Comparison of ENCODE assay signal across 18 cellular contexts in the genomic region with DNA sequence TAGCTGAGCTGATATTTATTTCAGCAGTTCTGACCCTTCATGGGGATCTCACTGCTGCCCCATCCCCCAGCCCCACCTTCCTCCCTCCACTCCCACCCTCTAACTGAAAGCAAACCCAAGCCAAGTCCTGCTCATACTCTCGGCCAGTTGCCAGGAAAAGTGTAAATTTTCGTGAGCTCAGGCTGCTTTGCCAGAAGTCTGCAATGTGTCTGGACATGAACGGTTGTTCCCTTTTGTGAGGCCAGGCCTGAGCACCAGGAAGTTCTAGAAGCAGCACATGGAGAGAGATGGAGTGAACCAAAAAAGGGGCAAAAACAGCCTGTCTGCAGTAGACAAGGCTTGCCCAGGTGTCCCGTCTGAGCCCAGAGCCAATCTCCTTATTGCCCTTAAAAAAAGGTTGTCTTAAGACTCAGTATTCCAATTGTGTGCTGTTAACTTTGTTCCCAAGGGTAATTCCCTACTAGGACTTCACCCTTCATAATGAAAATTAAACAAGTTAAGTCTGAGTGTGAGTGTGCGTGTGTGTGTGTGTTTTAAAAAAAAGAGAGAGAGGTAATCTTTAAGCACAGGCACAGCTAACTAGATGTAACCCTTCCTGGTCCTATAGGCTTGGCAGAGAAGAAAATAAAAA.
A peak's percentile ranks its signal among the peaks of the same experiment; 100 is the strongest.
DNase-seq lines count a peak whose midpoint lies in the region; ATAC-seq and TF ChIP-seq lines count a peak whose summit lies in the region.
"Had no signal": no experiment of that assay in that cellular context is flagged by ENCODE, and none has a peak within 500 bp of the region (broad histone marks: within the 10 kb centered on the region; RNA-seq: fewer than 3 reads in every experiment).

No MANE protein-coding gene starts in this region.

- TF ChIP-seq CTCF in RWPE1 (conservative IDR thresholded peaks at IDR 0.05; ENCODE audit: low read depth) (no peak), Peyer's patch (IDR thresholded peaks at IDR 0.05) (no peak)
- TF ChIP-seq CTCF in activated CD8-positive, alpha-beta T cell treated with anti-CD3 and anti-CD28 coated beads for 36 hours (IDR thresholded peaks at IDR 0.05): no peak

- DNase-seq in MV-4-11 (lab: John Stamatoyannopoulos, UW) (peak; percentile 23), RWPE1 (ENCODE audit: low spot score) (peak; percentile 8), epithelial cell of prostate (ENCODE audit: low read depth, low spot score) (peak; percentile 45), Peyer's patch (no peak)
- no peak for DNase-seq in activated CD8-positive, alpha-beta T cell treated with anti-CD3 and anti-CD28 coated beads for 36 hours
- DNase-seq in activated T-cell treated with anti-CD3 and anti-CD28 coated beads, Interleukin-2, amount 50 U/mL, for 4 hours: no peak
- DNase-seq: activated CD4-positive, alpha-beta T cell treated with anti-CD3 and anti-CD28 coated beads for 48 hours; activated naive CD8-positive, alpha-beta T cell treated with anti-CD3 and anti-CD28 coated beads, Interleukin-2, amount 10 ng/mL, durations not matched to agents 7 days and 5 days; activated T-cell treated with anti-CD3 and anti-CD28 coated beads, Interleukin-2, amount 50 U/mL, for 1 hour; EL; left ventricle myocardium inferior; natural killer cell; retina had no signal

- H3K9ac ChIP-seq in rectal smooth muscle tissue (ENCODE audit: low read length): no peak overlapping the region
- H3K9ac ChIP-seq: BLaER1 had no signal

- no peaks in the 10 kb centered on the region for H3K9me3 ChIP-seq in Peyer's patch
- H3K9me3 ChIP-seq: BLaER1, left ventricle myocardium inferior, thyroid gland had no signal

- H3K36me3 ChIP-seq in rectal smooth muscle tissue (ENCODE audit: control insufficient read depth, insufficient read depth, low read length) (no peaks in the 10 kb centered on the region), Peyer's patch (no peaks in the 10 kb centered on the region)
- H3K36me3 ChIP-seq: BLaER1, left ventricle myocardium inferior, thyroid gland had no signal

- no peak for TF ChIP-seq POLR2A in Peyer's patch (IDR thresholded peaks at IDR 0.05)

- CTCF ChIA-PET in RWPE1 (lab: Yijun Ruan, JAX): no interaction called here
- CTCF ChIA-PET in activated CD8-positive, alpha-beta T cell treated with anti-CD3 and anti-CD28 coated beads for 36 hours (lab: Charles Lee): no interaction called here

- no peak overlapping the region for H3K4me3 ChIP-seq in rectal smooth muscle tissue (ENCODE audit: low read length)
- H3K4me3 ChIP-seq in Peyer's patch: no peak overlapping the region
- H3K4me3 ChIP-seq: BLaER1, left ventricle myocardium inferior, thyroid gland had no signal

- H3K27ac ChIP-seq in RWPE1 (peak overlapping the region; percentile 74), epithelial cell of prostate (peak overlapping the region; percentile 3), rectal smooth muscle tissue (ENCODE audit: low read depth, low read length) (peak overlapping the region; percentile 52), Peyer's patch (peak overlapping the region in 1 of 4 donors; percentile 31)
- H3K27ac ChIP-seq: BLaER1, left ventricle myocardium inferior, thyroid gland had no signal

- ATAC-seq in HG03342 (IDR thresholded peaks at IDR 0.05; ENCODE audit: unreplicated experiment): no peak
- ATAC-seq in activated CD8-positive, alpha-beta T cell treated with anti-CD3 and anti-CD28 coated beads for 36 hours: no peak
- no peak for ATAC-seq in activated T-cell treated with anti-CD3 and anti-CD28 coated beads, Interleukin-2, amount 50 U/mL, for 4 hours
- ATAC-seq: natural killer cell had no signal

- H3K36me3 Mint-ChIP-seq in activated CD8-positive, alpha-beta T cell treated with anti-CD3 and anti-CD28 coated beads for 36 hours (ENCODE audit: low read depth): no peaks in the 10 kb centered on the region
- no peaks in the 10 kb centered on the region for H3K36me3 Mint-ChIP-seq in activated T-cell treated with anti-CD3 and anti-CD28 coated beads, Interleukin-2, amount 50 U/mL, for 4 hours (ENCODE audit: insufficient read depth)
- H3K36me3 Mint-ChIP-seq: activated naive CD8-positive, alpha-beta T cell treated with anti-CD3 and anti-CD28 coated beads, Interleukin-2, amount 10 ng/mL, durations not matched to agents 7 days and 5 days; natural killer cell had no signal

- no peak overlapping the region for H3K27ac Mint-ChIP-seq in activated CD8-positive, alpha-beta T cell treated with anti-CD3 and anti-CD28 coated beads for 36 hours
- H3K27ac Mint-ChIP-seq: activated naive CD8-positive, alpha-beta T cell treated with anti-CD3 and anti-CD28 coated beads, Interleukin-2, amount 10 ng/mL, durations not matched to agents 7 days and 5 days; natural killer cell had no signal

- intact Hi-C loops in activated CD8-positive, alpha-beta T cell treated with anti-CD3 and anti-CD28 coated beads for 36 hours (cut with micrococcal nuclease): no loop called here

- H3K27me3 Mint-ChIP-seq in activated CD8-positive, alpha-beta T cell treated with anti-CD3 and anti-CD28 coated beads for 36 hours: peaks cover 2% of the 10 kb centered on the region
- H3K27me3 Mint-ChIP-seq in activated T-cell treated with anti-CD3 and anti-CD28 coated beads, Interleukin-2, amount 50 U/mL, for 4 hours (ENCODE audit: low read depth): peaks cover 6% of the 10 kb centered on the region
- H3K27me3 Mint-ChIP-seq: central memory CD8-positive, alpha-beta T cell had no signal

- H3K9me3 Mint-ChIP-seq in activated CD8-positive, alpha-beta T cell treated with anti-CD3 and anti-CD28 coated beads for 36 hours: no peaks in the 10 kb centered on the region
- no peaks in the 10 kb centered on the region for H3K9me3 Mint-ChIP-seq in activated T-cell treated with anti-CD3 and anti-CD28 coated beads, Interleukin-2, amount 50 U/mL, for 4 hours
- H3K9me3 Mint-ChIP-seq: activated naive CD8-positive, alpha-beta T cell treated with anti-CD3 and anti-CD28 coated beads, Interleukin-2, amount 10 ng/mL, durations not matched to agents 7 days and 5 days; central memory CD8-positive, alpha-beta T cell; natural killer cell had no signal

- no peaks in the 10 kb centered on the region for H3K27me3 ChIP-seq in rectal smooth muscle tissue (ENCODE audit: control insufficient read depth, insufficient read depth, low read length)
- no peaks in the 10 kb centered on the region for H3K27me3 ChIP-seq in Peyer's patch
- H3K27me3 ChIP-seq: BLaER1, thyroid gland had no signal

- H3K4me1 ChIP-seq in rectal smooth muscle tissue (ENCODE audit: control insufficient read depth, insufficient read depth, low read length) (peaks cover 6% of the 10 kb centered on the region), Peyer's patch (peaks cover 0 to 6% (median 0%) of the 10 kb centered on the region in 4 donors)
- H3K4me1 ChIP-seq: left ventricle myocardium inferior, thyroid gland had no signal

- no peak overlapping the region for H3K4me3 Mint-ChIP-seq in activated CD8-positive, alpha-beta T cell treated with anti-CD3 and anti-CD28 coated beads for 36 hours
- no peak overlapping the region for H3K4me3 Mint-ChIP-seq in activated T-cell treated with anti-CD3 and anti-CD28 coated beads, Interleukin-2, amount 50 U/mL, for 4 hours
- H3K4me3 Mint-ChIP-seq: activated naive CD8-positive, alpha-beta T cell treated with anti-CD3 and anti-CD28 coated beads, Interleukin-2, amount 10 ng/mL, durations not matched to agents 7 days and 5 days; central memory CD8-positive, alpha-beta T cell; natural killer cell had no signal

- no peaks in the 10 kb centered on the region for H3K4me1 Mint-ChIP-seq in activated CD8-positive, alpha-beta T cell treated with anti-CD3 and anti-CD28 coated beads for 36 hours (ENCODE audit: low read depth)
- no peaks in the 10 kb centered on the region for H3K4me1 Mint-ChIP-seq in activated T-cell treated with anti-CD3 and anti-CD28 coated beads, Interleukin-2, amount 50 U/mL, for 4 hours (ENCODE audit: low read depth)
- H3K4me1 Mint-ChIP-seq: central memory CD8-positive, alpha-beta T cell had no signal

- POLR2A ChIA-PET in RWPE1 (lab: Yijun Ruan, JAX; ENCODE audit: low non-redundant PET): no interaction called here
- POLR2A ChIA-PET in activated CD8-positive, alpha-beta T cell treated with anti-CD3 and anti-CD28 coated beads for 36 hours (lab: Charles Lee): no interaction called here

Comparison
In these comparisons a context has a peak if more than half of its experiments do, and no peak if none do; other contexts are left out.
1. DNase-seq: peak in MV-4-11 (single experiment), RWPE1 (single experiment) and epithelial cell of prostate (single experiment); none in Peyer's patch (0 of 3), activated CD8-positive, alpha-beta T cell treated with anti-CD3 and anti-CD28 coated beads for 36 hours (single experiment) and activated T-cell treated with anti-CD3 and anti-CD28 coated beads, Interleukin-2, amount 50 U/mL, for 4 hours (single experiment).